ENCODE assay signal across 9 cellular contexts in genomic region chr6:37047933-37048850, GRCh38. TPM values are rescaled to one million over a fixed set of nuclear protein-coding genes. Genes with fewer than 3 reads are reported as not detected.
A peak's percentile ranks its signal among the peaks of the same experiment; 100 is the strongest.
DNase-seq lines count a peak whose midpoint lies in the region; TF ChIP-seq lines count a peak whose summit lies in the region.
"Had no signal": no experiment of that assay in that cellular context is flagged by ENCODE, and none has a peak within 500 bp of the region (broad histone marks: within the 10 kb centered on the region; RNA-seq: fewer than 3 reads in every experiment).

No MANE protein-coding gene starts in this region.

- peaks cover 0 to 3% of the 10 kb centered on the region in 2 donors for H3K4me1 ChIP-seq in breast epithelium

- H3K9me3 Mint-ChIP-seq in MCF 10A (ENCODE audit: unreplicated experiment) = no peaks in the 10 kb centered on the region
- no peaks in the 10 kb centered on the region for H3K9me3 Mint-ChIP-seq in dendritic cell treated with granulocyte-macrophage colony-stimulating factor and Interleukin-4, amounts not matched to agents 40 ng/mL and 50 ng/mL, for 4 days

- CTCF ChIA-PET in MCF 10A (lab: Yijun Ruan, JAX) (interaction anchor here (0.5 to 19.6 kb wide), 5 partner anchors 24 to 165 kb away, joined by 3 to 314 read pairs (median 8); partner anchors contain the start of gene PIM1), RWPE1 (lab: Yijun Ruan, JAX) (interaction anchor here (0.5 to 5.5 kb wide), 2 partner anchors 124 to 164 kb away, joined by 4 to 64 read pairs; partner anchors contain the start of gene PIM1)

- TF ChIP-seq CTCF in MCF 10A (IDR thresholded peaks at IDR 0.05; ENCODE audit: unreplicated experiment) (no peak), breast epithelium (IDR thresholded peaks at IDR 0.05) (no peak), RWPE1 (conservative IDR thresholded peaks at IDR 0.05; ENCODE audit: low read depth) (no peak)

- H3K4me1 Mint-ChIP-seq in MCF 10A (ENCODE audit: insufficient read depth, unreplicated experiment) = peaks cover 17% of the 10 kb centered on the region
- peaks cover 61% of the 10 kb centered on the region for H3K4me1 Mint-ChIP-seq in dendritic cell treated with granulocyte-macrophage colony-stimulating factor and Interleukin-4, amounts not matched to agents 40 ng/mL and 50 ng/mL, for 4 days (ENCODE audit: low read depth)

- peak overlapping the region; percentile 89 for H3K27ac Mint-ChIP-seq in MCF 10A (ENCODE audit: low read depth, unreplicated experiment)
- H3K27ac Mint-ChIP-seq in dendritic cell treated with granulocyte-macrophage colony-stimulating factor and Interleukin-4, amounts not matched to agents 40 ng/mL and 50 ng/mL, for 4 days = peak overlapping the region; percentile 85

- no peaks in the 10 kb centered on the region for H3K36me3 Mint-ChIP-seq in MCF 10A (ENCODE audit: insufficient read depth, unreplicated experiment)
- H3K36me3 Mint-ChIP-seq in dendritic cell treated with granulocyte-macrophage colony-stimulating factor and Interleukin-4, amounts not matched to agents 40 ng/mL and 50 ng/mL, for 4 days (ENCODE audit: low read depth) = peaks cover 8% of the 10 kb centered on the region

- no peaks in the 10 kb centered on the region for H3K27me3 ChIP-seq in breast epithelium

- intact Hi-C loops in MCF 10A (cut with micrococcal nuclease) (no loop called here), breast epithelium (cut with DNase I; ENCODE audit: low total_unique reads) (no loop called here)
- intact Hi-C loops in dendritic cell treated with granulocyte-macrophage colony-stimulating factor and Interleukin-4, amounts not matched to agents 40 ng/mL and 50 ng/mL, for 4 days (cut with micrococcal nuclease) = no loop called here

- peak overlapping the region; percentile 15 for H3K4me3 Mint-ChIP-seq in MCF 10A (ENCODE audit: unreplicated experiment)
- no peak overlapping the region for H3K4me3 Mint-ChIP-seq in dendritic cell treated with granulocyte-macrophage colony-stimulating factor and Interleukin-4, amounts not matched to agents 40 ng/mL and 50 ng/mL, for 4 days

- H3K27me3 Mint-ChIP-seq in MCF 10A (ENCODE audit: insufficient read depth, unreplicated experiment) = no peaks in the 10 kb centered on the region
- peaks cover 12% of the 10 kb centered on the region for H3K27me3 Mint-ChIP-seq in dendritic cell treated with granulocyte-macrophage colony-stimulating factor and Interleukin-4, amounts not matched to agents 40 ng/mL and 50 ng/mL, for 4 days

- no TSS peak for BruUV-seq in MCF 10A (replicated peaks; lab: Mats Ljungman, UMichigan)

- POLR2A ChIA-PET in MCF 10A (lab: Yijun Ruan, JAX) (interaction anchor here (1.0 to 2.1 kb wide), 3 partner anchors 24 to 125 kb away, joined by 3 to 8 read pairs (median 3); no protein-coding TSS in a partner anchor), RWPE1 (lab: Yijun Ruan, JAX; ENCODE audit: low non-redundant PET) (no interaction called here)

- H3K9me3 ChIP-seq in breast epithelium = no peaks in the 10 kb centered on the region

- H3K4me3 ChIP-seq in breast epithelium = no peak overlapping the region
- H3K4me3 ChIP-seq in skin epidermis = no peak overlapping the region

- H3K27ac ChIP-seq in breast epithelium (peak overlapping the region in 1 of 2 donors; percentile 74), RWPE1 (peak overlapping the region; percentile 82), skin epidermis (peak overlapping the region in 12 of 21 experiments; percentile 0 to 87 (median 68))

- H3K36me3 ChIP-seq in breast epithelium = no peaks in the 10 kb centered on the region

- DNase-seq in MCF 10A (ENCODE audit: unreplicated experiment) (no peak), breast epithelium (ENCODE audit: low spot score in 2 of 2) (no peak), RWPE1 (ENCODE audit: low spot score) (no peak), NCI-H82 (lab: John Stamatoyannopoulos, UW) (no peak), GF-D8 (lab: John Stamatoyannopoulos, UW) (no peak), COLO829 (ENCODE audit: low spot score) (no peak)
- DNase-seq: NCI-H187 had no signal

- TF ChIP-seq POLR2A in breast epithelium (IDR thresholded peaks at IDR 0.05) = no peak

RNA-seq across cellular contexts. Expression of gene FGD2, which starts 42.7 kb away (rescaled TPM):
- total RNA-seq in MCF 10A (2022) (not detected in 2 replicates), breast epithelium (10 to 100 TPM; 11.5 to 51.4 (median 18.6) TPM)

Comparison
In these comparisons a context has a peak if more than half of its experiments do, and no peak if none do; other contexts are left out.
1. RNA of gene FGD2, which starts 42.7 kb away (total RNA-seq): 11.5 to 51.4 TPM in breast epithelium; not detected in MCF 10A; every median in the first group is over 10 times any median in the second.